ENCODE assay signal across 1 cellular context in the genomic region with DNA sequence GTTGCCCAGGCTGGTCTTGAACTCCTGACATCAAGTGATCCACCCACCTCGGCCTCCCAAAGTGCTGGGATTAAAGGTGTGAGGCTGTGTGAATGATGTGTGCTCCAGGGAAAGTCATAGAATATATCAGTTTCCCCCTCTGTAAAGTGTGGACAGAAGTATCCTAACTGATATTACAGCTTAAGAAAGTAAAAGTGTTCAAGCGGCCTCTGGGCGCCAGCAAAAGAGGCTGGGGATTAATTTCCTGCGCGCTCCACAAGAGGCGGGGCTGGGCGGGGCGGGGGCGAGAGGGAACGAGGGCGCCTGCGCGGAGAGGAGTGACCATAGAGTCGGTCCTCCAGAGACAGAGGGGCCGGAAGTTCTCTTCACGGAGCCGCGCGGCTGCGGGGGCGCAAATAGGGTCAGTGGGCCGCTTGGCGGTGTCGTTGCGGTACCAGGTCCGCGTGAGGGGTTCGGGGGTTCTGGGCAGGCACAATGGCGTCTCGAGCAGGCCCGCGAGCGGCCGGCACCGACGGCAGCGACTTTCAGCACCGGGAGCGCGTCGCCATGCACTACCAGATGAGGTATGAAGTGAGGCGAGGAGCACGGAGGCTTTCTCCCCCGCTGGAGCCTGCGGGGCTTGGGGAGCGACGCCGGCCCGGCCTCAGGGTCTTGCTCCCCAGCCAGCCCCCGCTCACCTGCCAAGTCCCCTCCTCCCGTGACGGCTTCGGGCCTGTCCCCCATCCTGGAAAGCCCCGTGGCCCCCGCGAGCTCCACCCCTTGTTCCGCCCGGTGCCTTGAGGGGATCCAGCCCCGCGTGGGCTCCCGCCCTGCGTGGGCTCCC.
TF ChIP-seq lines count a peak whose summit lies in the region.

JAGN1 (plus strand) TSS at position 362 of the 823 bp plus-strand sequence; CDS start at position 475, 113 bp downstream.

TF ChIP-seq in HepG2, 621 proteins besides CTCF, POLR2A, EP300 and RAD21 (continued from another document and continues in another):
- TF ChIP-seq, protein P1, sequence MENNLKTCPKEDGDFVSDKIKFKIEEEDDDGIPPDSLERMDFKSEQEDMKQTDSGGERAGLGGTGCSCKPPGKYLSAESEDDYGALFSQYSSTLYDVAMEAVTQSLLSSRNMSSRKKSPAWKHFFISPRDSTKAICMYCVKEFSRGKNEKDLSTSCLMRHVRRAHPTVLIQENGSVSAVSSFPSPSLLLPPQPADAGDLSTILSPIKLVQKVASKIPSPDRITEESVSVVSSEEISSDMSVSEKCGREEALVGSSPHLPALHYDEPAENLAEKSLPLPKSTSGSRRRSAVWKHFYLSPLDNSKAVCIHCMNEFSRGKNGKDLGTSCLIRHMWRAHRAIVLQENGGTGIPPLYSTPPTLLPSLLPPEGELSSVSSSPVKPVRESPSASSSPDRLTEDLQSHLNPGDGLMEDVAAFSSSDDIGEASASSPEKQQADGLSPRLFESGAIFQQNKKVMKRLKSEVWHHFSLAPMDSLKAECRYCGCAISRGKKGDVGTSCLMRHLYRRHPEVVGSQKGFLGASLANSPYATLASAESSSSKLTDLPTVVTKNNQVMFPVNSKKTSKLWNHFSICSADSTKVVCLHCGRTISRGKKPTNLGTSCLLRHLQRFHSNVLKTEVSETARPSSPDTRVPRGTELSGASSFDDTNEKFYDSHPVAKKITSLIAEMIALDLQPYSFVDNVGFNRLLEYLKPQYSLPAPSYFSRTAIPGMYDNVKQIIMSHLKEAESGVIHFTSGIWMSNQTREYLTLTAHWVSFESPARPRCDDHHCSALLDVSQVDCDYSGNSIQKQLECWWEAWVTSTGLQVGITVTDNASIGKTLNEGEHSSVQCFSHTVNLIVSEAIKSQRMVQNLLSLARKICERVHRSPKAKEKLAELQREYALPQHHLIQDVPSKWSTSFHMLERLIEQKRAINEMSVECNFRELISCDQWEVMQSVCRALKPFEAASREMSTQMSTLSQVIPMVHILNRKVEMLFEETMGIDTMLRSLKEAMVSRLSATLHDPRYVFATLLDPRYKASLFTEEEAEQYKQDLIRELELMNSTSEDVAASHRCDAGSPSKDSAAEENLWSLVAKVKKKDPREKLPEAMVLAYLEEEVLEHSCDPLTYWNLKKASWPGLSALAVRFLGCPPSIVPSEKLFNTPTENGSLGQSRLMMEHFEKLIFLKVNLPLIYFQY (CRISPR knock-in tag; IDR thresholded peaks at IDR 0.05; ENCODE audit: borderline replicate concordance): peak; percentile 100
- TF ChIP-seq ATF1 (CRISPR knock-in tag; IDR thresholded peaks at IDR 0.05) (no peak), NFE2L1 (CRISPR knock-in tag; IDR thresholded peaks at IDR 0.05; ENCODE audit: borderline replicate concordance) (peak; percentile 67; the same call in 1 of the 2 replicates), NFYB (CRISPR knock-in tag; IDR thresholded peaks at IDR 0.05) (no peak), HMG20A (CRISPR knock-in tag; IDR thresholded peaks at IDR 0.05; ENCODE audit: borderline replicate concordance) (0 out of 2 replicates have a peak, but pooled peaks have one; percentile 15), ZNF720 (CRISPR knock-in tag; IDR thresholded peaks at IDR 0.05) (no peak), KLF16 (CRISPR knock-in tag; IDR thresholded peaks at IDR 0.05) (peak in 1 of 2 experiments; percentile 80; a peak in 2 of 4 replicates), ZNF549 (CRISPR knock-in tag; IDR thresholded peaks at IDR 0.05) (no peak), MTA3 (CRISPR knock-in tag; IDR thresholded peaks at IDR 0.05) (no peak), NR2C2 (CRISPR knock-in tag; IDR thresholded peaks at IDR 0.05; ENCODE audit: borderline replicate concordance) (peak; percentile 86), ZSCAN21 (CRISPR knock-in tag; IDR thresholded peaks at IDR 0.05; ENCODE audit: borderline replicate concordance) (peak; percentile 94), NFE2L2 (IDR thresholded peaks at IDR 0.05; ENCODE audit: low read length) (no peak), ZFX (CRISPR knock-in tag; IDR thresholded peaks at IDR 0.05; ENCODE audit: low read depth) (peak; percentile 98), FOXP1 (IDR thresholded peaks at IDR 0.05) (no peak), FOXP1 (CRISPR knock-in tag; IDR thresholded peaks at IDR 0.05) (no peak; the same call in 1 of the 2 replicates), ZNF326 (CRISPR knock-in tag; IDR thresholded peaks at IDR 0.05; ENCODE audit: borderline replicate concordance) (no peak), ZFAT (CRISPR knock-in tag; conservative IDR thresholded peaks at IDR 0.05) (0 out of 2 replicates have a peak, but pooled peaks have one; percentile 38), BRD4 (CRISPR knock-in tag; IDR thresholded peaks at IDR 0.05) (0 out of 2 replicates have a peak, but pooled peaks have one; percentile 50), ZNF234 (CRISPR knock-in tag; conservative IDR thresholded peaks at IDR 0.05) (peak; percentile 66; the same call in 1 of the 2 replicates), EZH2 (conservative IDR thresholded peaks at IDR 0.05; ENCODE audit: low read depth, low read length) (no peak), ZNF574 (CRISPR knock-in tag; IDR thresholded peaks at IDR 0.05) (peak; percentile 100), SAP130 (CRISPR knock-in tag; IDR thresholded peaks at IDR 0.05; ENCODE audit: low read depth) (peak; percentile 88), CSRNP1 (CRISPR knock-in tag; IDR thresholded peaks at IDR 0.05) (peak; percentile 60; the same call in 1 of the 2 replicates), HHEX (CRISPR knock-in tag; IDR thresholded peaks at IDR 0.05) (no peak), ZMYM2 (CRISPR knock-in tag; IDR thresholded peaks at IDR 0.05) (peak; percentile 82; the same call in 1 of the 2 replicates), MAFG (CRISPR knock-in tag; IDR thresholded peaks at IDR 0.05) (no peak), RFXANK (CRISPR knock-in tag; IDR thresholded peaks at IDR 0.05) (peak; percentile 46; the same call in 1 of the 2 replicates), SMYD3 (CRISPR knock-in tag; IDR thresholded peaks at IDR 0.05) (no peak), HES4 (CRISPR knock-in tag; IDR thresholded peaks at IDR 0.05; ENCODE audit: borderline replicate concordance) (peak; percentile 92), ZNF451 (CRISPR knock-in tag; IDR thresholded peaks at IDR 0.05) (peak; percentile 88), HNRNPL (IDR thresholded peaks at IDR 0.05; ENCODE audit: low read depth, low read length) (0 out of 2 replicates have a peak, but pooled peaks have one; percentile 61), TEF (CRISPR knock-in tag; IDR thresholded peaks at IDR 0.05) (no peak; the same call in 1 of the 2 replicates), DR1 (CRISPR knock-in tag; IDR thresholded peaks at IDR 0.05) (peak; percentile 86), KDM3A (CRISPR knock-in tag; IDR thresholded peaks at IDR 0.05; ENCODE audit: low read depth) (no peak), TBX2 (CRISPR knock-in tag; IDR thresholded peaks at IDR 0.05; ENCODE audit: borderline replicate concordance) (peak; percentile 83), ZNF550 (CRISPR knock-in tag; IDR thresholded peaks at IDR 0.05; ENCODE audit: borderline replicate concordance) (no peak)
- TF ChIP-seq, protein P2, sequence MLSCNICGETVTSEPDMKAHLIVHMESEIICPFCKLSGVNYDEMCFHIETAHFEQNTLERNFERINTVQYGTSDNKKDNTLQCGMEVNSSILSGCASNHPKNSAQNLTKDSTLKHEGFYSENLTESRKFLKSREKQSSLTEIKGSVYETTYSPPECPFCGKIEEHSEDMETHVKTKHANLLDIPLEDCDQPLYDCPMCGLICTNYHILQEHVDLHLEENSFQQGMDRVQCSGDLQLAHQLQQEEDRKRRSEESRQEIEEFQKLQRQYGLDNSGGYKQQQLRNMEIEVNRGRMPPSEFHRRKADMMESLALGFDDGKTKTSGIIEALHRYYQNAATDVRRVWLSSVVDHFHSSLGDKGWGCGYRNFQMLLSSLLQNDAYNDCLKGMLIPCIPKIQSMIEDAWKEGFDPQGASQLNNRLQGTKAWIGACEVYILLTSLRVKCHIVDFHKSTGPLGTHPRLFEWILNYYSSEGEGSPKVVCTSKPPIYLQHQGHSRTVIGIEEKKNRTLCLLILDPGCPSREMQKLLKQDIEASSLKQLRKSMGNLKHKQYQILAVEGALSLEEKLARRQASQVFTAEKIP (CRISPR knock-in tag; IDR thresholded peaks at IDR 0.05; ENCODE audit: borderline replicate concordance): no peak
- TF ChIP-seq, protein P3, sequence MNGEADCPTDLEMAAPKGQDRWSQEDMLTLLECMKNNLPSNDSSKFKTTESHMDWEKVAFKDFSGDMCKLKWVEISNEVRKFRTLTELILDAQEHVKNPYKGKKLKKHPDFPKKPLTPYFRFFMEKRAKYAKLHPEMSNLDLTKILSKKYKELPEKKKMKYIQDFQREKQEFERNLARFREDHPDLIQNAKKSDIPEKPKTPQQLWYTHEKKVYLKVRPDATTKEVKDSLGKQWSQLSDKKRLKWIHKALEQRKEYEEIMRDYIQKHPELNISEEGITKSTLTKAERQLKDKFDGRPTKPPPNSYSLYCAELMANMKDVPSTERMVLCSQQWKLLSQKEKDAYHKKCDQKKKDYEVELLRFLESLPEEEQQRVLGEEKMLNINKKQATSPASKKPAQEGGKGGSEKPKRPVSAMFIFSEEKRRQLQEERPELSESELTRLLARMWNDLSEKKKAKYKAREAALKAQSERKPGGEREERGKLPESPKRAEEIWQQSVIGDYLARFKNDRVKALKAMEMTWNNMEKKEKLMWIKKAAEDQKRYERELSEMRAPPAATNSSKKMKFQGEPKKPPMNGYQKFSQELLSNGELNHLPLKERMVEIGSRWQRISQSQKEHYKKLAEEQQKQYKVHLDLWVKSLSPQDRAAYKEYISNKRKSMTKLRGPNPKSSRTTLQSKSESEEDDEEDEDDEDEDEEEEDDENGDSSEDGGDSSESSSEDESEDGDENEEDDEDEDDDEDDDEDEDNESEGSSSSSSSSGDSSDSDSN (CRISPR knock-in tag; IDR thresholded peaks at IDR 0.05): peak; percentile 93
- TF ChIP-seq, protein P4, sequence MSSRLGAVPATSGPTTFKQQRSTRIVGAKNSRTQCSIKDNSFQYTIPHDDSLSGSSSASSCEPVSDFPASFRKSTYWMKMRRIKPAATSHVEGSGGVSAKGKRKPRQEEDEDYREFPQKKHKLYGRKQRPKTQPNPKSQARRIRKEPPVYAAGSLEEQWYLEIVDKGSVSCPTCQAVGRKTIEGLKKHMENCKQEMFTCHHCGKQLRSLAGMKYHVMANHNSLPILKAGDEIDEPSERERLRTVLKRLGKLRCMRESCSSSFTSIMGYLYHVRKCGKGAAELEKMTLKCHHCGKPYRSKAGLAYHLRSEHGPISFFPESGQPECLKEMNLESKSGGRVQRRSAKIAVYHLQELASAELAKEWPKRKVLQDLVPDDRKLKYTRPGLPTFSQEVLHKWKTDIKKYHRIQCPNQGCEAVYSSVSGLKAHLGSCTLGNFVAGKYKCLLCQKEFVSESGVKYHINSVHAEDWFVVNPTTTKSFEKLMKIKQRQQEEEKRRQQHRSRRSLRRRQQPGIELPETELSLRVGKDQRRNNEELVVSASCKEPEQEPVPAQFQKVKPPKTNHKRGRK (CRISPR knock-in tag; IDR thresholded peaks at IDR 0.05): no peak
